In genomic region chr4:20251061-20251795, GRCh38 we compare ENCODE assay signal across 8 cellular contexts. TPM values are rescaled to one million over a fixed set of nuclear protein-coding genes. Genes with fewer than 3 reads are reported as not detected.
DNase-seq lines count a peak whose midpoint lies in the region; ATAC-seq, FAIRE-seq and TF ChIP-seq lines count a peak whose summit lies in the region.

No MANE protein-coding gene starts in this region.

- TF ChIP-seq CTCF in Caco-2 (IDR thresholded peaks at IDR 0.05; ENCODE audit: insufficient read depth in 1 of 2, low read depth in 1 of 2, low read length in 1 of 2, severe bottlenecking in 1 of 2, unreplicated experiment in 1 of 2): no peak
- no peak for TF ChIP-seq CTCF in astrocyte (IDR thresholded peaks at IDR 0.05; ENCODE audit: insufficient read depth, low read depth, low read length)

- H2AFZ ChIP-seq in astrocyte (ENCODE audit: low read depth, low read length): peak overlapping the region; percentile 62

- H3K4me1 Mint-ChIP-seq in Caco-2 (ENCODE audit: low read depth, unreplicated experiment) (no peaks in the 10 kb centered on the region), astrocyte (ENCODE audit: low read depth, unreplicated experiment) (peaks cover 12% of the 10 kb centered on the region)

- no peak for FAIRE-seq in astrocyte (lab: Jason Lieb, UNC)

- peaks cover 16% of the 10 kb centered on the region for H4K20me1 ChIP-seq in astrocyte (ENCODE audit: insufficient read depth, low read length)

- H3K27ac ChIP-seq in astrocyte (ENCODE audit: low read depth, low read length) (no peak overlapping the region), mesodermal cell (ENCODE audit: low read depth, low read length, severe bottlenecking) (peak overlapping the region; percentile 20)

- POLR2A ChIA-PET in Caco-2 (lab: Charles Lee): no interaction called here

- peaks cover 6% of the 10 kb centered on the region for H3K36me3 Mint-ChIP-seq in Caco-2 (ENCODE audit: insufficient read depth, unreplicated experiment)
- H3K36me3 Mint-ChIP-seq in astrocyte (ENCODE audit: low read depth, unreplicated experiment): no peaks in the 10 kb centered on the region

- BruUV-seq in Caco-2 (replicated peaks; lab: Mats Ljungman, UMichigan): no TSS peak

- H3K9me3 Mint-ChIP-seq in Caco-2 (ENCODE audit: unreplicated experiment): no peaks in the 10 kb centered on the region
- H3K9me3 Mint-ChIP-seq in astrocyte (ENCODE audit: unreplicated experiment): no peaks in the 10 kb centered on the region

- no peaks in the 10 kb centered on the region for H3K36me3 ChIP-seq in Caco-2 (ENCODE audit: control insufficient read depth, insufficient read depth, low read length)
- H3K36me3 ChIP-seq in astrocyte (ENCODE audit: insufficient read depth, low read length): no peaks in the 10 kb centered on the region
- H3K36me3 ChIP-seq in mesodermal cell (ENCODE audit: control insufficient read depth, insufficient read depth, low read length): no peaks in the 10 kb centered on the region

- H3K4me1 ChIP-seq in Caco-2: no peaks in the 10 kb centered on the region
- H3K4me1 ChIP-seq in astrocyte (ENCODE audit: insufficient read depth, low read length): peaks cover 28% of the 10 kb centered on the region
- peaks cover 8% of the 10 kb centered on the region for H3K4me1 ChIP-seq in mesodermal cell (ENCODE audit: control insufficient read depth, insufficient read depth, low read length, poor library complexity, severe bottlenecking)

- H3K27me3 Mint-ChIP-seq in Caco-2 (ENCODE audit: insufficient read depth, unreplicated experiment) (peaks cover 15% of the 10 kb centered on the region), astrocyte (ENCODE audit: low read depth, unreplicated experiment) (peaks cover 25% of the 10 kb centered on the region)

- CTCF ChIA-PET in Caco-2 (lab: Charles Lee): no interaction called here

- H3K4me3 ChIP-seq in Caco-2 (ENCODE audit: low read depth, low read length): peak overlapping the region; percentile 46
- peak overlapping the region; percentile 74 for H3K4me3 ChIP-seq in astrocyte (ENCODE audit: insufficient read depth, low read depth, low read length)
- H3K4me3 ChIP-seq in mesodermal cell (ENCODE audit: extremely low read depth, insufficient read depth, low read length, poor library complexity, severe bottlenecking): peak overlapping the region; percentile 67

- H3K9ac ChIP-seq in astrocyte (ENCODE audit: low read length): peak overlapping the region; percentile 65

- intact Hi-C loops in Caco-2 (cut with micrococcal nuclease; ENCODE audit: unreplicated experiment): no loop called here

- 1 to 2% methylated on average over 10 to 19 of the region's 35 CpGs for WGBS in mesodermal cell (ENCODE audit: insufficient coverage in 2 of 2), 2 experiments

- ATAC-seq in HG02571 (IDR thresholded peaks at IDR 0.05; ENCODE audit: unreplicated experiment): peak; percentile 16

- peak overlapping the region; percentile 72 for H3K4me3 Mint-ChIP-seq in Caco-2 (ENCODE audit: unreplicated experiment)
- peak overlapping the region; percentile 82 for H3K4me3 Mint-ChIP-seq in astrocyte (ENCODE audit: unreplicated experiment)

- H3K9me3 ChIP-seq in Caco-2 (no peaks in the 10 kb centered on the region), astrocyte (ENCODE audit: insufficient read depth, low read depth, low read length) (no peaks in the 10 kb centered on the region), mesodermal cell (ENCODE audit: control insufficient read depth, low read length) (no peaks in the 10 kb centered on the region)

- peaks cover 10% of the 10 kb centered on the region for H3K79me2 ChIP-seq in astrocyte (ENCODE audit: insufficient read depth, low read length)

- H3K4me2 ChIP-seq in astrocyte (ENCODE audit: low read length): peak overlapping the region; percentile 98

- H3K27me3 ChIP-seq in Caco-2 (replicated peaks; ENCODE audit: control insufficient read depth, insufficient read depth, low read length) (no peaks in the 10 kb centered on the region; the same call in 1 of the 2 replicates), astrocyte (ENCODE audit: insufficient read depth, low read length) (no peaks in the 10 kb centered on the region)

- H3K27ac Mint-ChIP-seq in Caco-2 (ENCODE audit: unreplicated experiment) (no peak overlapping the region), astrocyte (ENCODE audit: unreplicated experiment) (no peak overlapping the region)

- DNase-seq in Caco-2 (no peak), astrocyte (ENCODE audit: low read depth) (no peak), NCI-H526 treated with DMSO at 0.1 percent for 48 hours (lab: John Stamatoyannopoulos, UW) (no peak), NCI-H345 (lab: John Stamatoyannopoulos, UW) (no peak), SIG-M5 treated with dmso at 0.1 percent for 504 hours (lab: John Stamatoyannopoulos, UW; ENCODE audit: unreplicated experiment) (no peak)
- DNase-seq in activated effector memory CD4-positive, alpha-beta T cell treated with Interleukin-2 at 50 U/mL for 16 hours: no peak

RNA-seq across cellular contexts. Expression of gene SLIT2, which starts 0.5 kb away (rescaled TPM):
- total RNA-seq in Caco-2 (2022) (0.68 and 0.72 TPM in 2 replicates), astrocyte (6.4 and 11.2 TPM in 2 replicates)
- polyA plus RNA-seq in mesodermal cell (2013, experiment 1 of 2): 65.7 TPM
- polyA plus RNA-seq in mesodermal cell (2013, experiment 2 of 2): 65.6 TPM
